Comparison of ENCODE assay signal across 9 cellular contexts in the genomic region with DNA sequence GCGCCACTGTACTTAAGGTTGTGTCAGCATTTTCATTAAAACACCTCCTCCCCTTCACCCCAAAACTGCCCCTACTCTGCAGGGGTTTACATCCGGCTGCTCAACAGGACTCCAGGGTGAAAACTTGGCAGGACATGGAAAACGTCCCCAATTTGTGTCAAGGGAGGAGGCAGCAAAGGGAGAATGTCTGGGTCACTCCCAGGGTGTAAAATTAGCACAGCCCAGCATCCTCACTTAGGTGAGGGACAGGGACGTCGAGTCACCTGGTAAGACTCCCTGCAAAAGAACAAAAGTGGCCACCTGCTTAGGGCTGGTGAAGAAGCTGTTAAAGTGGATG.
DNase-seq lines count a peak whose midpoint lies in the region; ATAC-seq, FAIRE-seq and TF ChIP-seq lines count a peak whose summit lies in the region.
"Had no signal": no experiment of that assay in that cellular context is flagged by ENCODE, and none has a peak within 500 bp of the region (broad histone marks: within the 10 kb centered on the region; RNA-seq: fewer than 3 reads in every experiment).

No MANE protein-coding gene starts in this region.

- H3T11ph ChIP-seq in H9 (ENCODE audit: low read length): no peak overlapping the region

- no peak overlapping the region for H4K91ac ChIP-seq in H9 (ENCODE audit: insufficient read length, low read depth, low read length)

- H4K5ac ChIP-seq in H9 (ENCODE audit: insufficient read length, low read depth, low read length): no peak overlapping the region

- H2BK15ac ChIP-seq in H9 (ENCODE audit: low read depth, low read length): no peak overlapping the region

- peak overlapping the region in 1 of 2 experiments; percentile 45; a peak in 2 of 5 replicates for H3K4me3 Mint-ChIP-seq in H9
- peak overlapping the region in 8 of 10 donors; percentile 45 to 83 (median 64) for H3K4me3 Mint-ChIP-seq in naive thymus-derived CD4-positive, alpha-beta T cell

- H2BK12ac ChIP-seq in H9 (ENCODE audit: insufficient read length, low read depth, low read length): no peak overlapping the region

- peaks cover 57% of the 10 kb centered on the region for H3K4me1 ChIP-seq in A549
- peaks cover 34% of the 10 kb centered on the region for H3K4me1 ChIP-seq in H9 (ENCODE audit: insufficient read depth, low read length)
- H3K4me1 ChIP-seq in naive thymus-derived CD4-positive, alpha-beta T cell (ENCODE audit: control insufficient read depth in 2 of 2, insufficient read depth in 2 of 2, low read length in 2 of 2): peaks cover 24 to 98% of the 10 kb centered on the region in 2 donors

- H3K4me2 ChIP-seq in A549: no peak overlapping the region
- no peak overlapping the region for H3K4me2 ChIP-seq in H9 (ENCODE audit: insufficient read depth, insufficient read length, low read length)

- H2BK5ac ChIP-seq in H9 (ENCODE audit: insufficient read length, low read length): no peak overlapping the region

- H3K27me3 Mint-ChIP-seq in H9 (ENCODE audit: low read depth): no peaks in the 10 kb centered on the region
- no peaks in the 10 kb centered on the region for H3K27me3 Mint-ChIP-seq in naive thymus-derived CD4-positive, alpha-beta T cell

- WGBS in A549 (ENCODE audit: missing lambda C conversion rate): 79% methylated on average over 5 of the region's 5 CpGs
- no CpG with 5 or more reads among the region's 5 CpGs for WGBS in H9 (ENCODE audit: extremely low coverage, insufficient read length, low lambda C conversion rate)

- H3K79me1 ChIP-seq in H9 (ENCODE audit: insufficient read depth, low read depth, low read length, poor library complexity, severe bottlenecking): no peaks in the 10 kb centered on the region

- H3K27ac Mint-ChIP-seq in H9: peak overlapping the region in 2 of 3 experiments; percentile 24 to 25; a peak in 3 of 7 replicates
- peak overlapping the region in 6 of 9 donors; percentile 78 to 99 (median 95) for H3K27ac Mint-ChIP-seq in naive thymus-derived CD4-positive, alpha-beta T cell

- TF ChIP-seq CTCF in A549 (IDR thresholded peaks at IDR 0.05) (no peak), H9 (conservative IDR thresholded peaks at IDR 0.05) (no peak), brain microvascular endothelial cell (IDR thresholded peaks at IDR 0.05; ENCODE audit: low read depth, low read length, missing control alignments) (no peak)

- no peaks in the 10 kb centered on the region for H4K20me1 ChIP-seq in H9 (ENCODE audit: control insufficient read depth, insufficient read depth, insufficient read length)

- H2AK5ac ChIP-seq in H9 (ENCODE audit: insufficient read length, low read length): no peak overlapping the region

- H3K4ac ChIP-seq in H9 (ENCODE audit: low read depth, low read length): no peak overlapping the region

- no peak overlapping the region for H2BK20ac ChIP-seq in H9 (ENCODE audit: low read depth, low read length, poor library complexity, severe bottlenecking)

- TF ChIP-seq RAD21 in A549 (conservative IDR thresholded peaks at IDR 0.05 in 1 of 2, IDR thresholded peaks at IDR 0.05 in 1 of 2): no peak

- no peak overlapping the region for H3K9ac ChIP-seq in H9 (ENCODE audit: extremely low read depth, insufficient read length, low read length)

- POLR2A ChIA-PET in A549 (lab: Yijun Ruan, JAX): no interaction called here
- POLR2A ChIA-PET in naive thymus-derived CD4-positive, alpha-beta T cell (lab: Charles Lee): interaction anchor here (1.4 to 5.7 kb wide), 2 partner anchors 11 to 18 kb away, joined by 5 to 48 read pairs; no protein-coding TSS in a partner anchor

- intact Hi-C loops in naive thymus-derived CD4-positive, alpha-beta T cell (cut with micrococcal nuclease): no loop called here
- intact Hi-C loops in posterior cingulate gyrus (cut with DNase I): no loop called here

- H3K36me3 Mint-ChIP-seq in H9 (ENCODE audit: insufficient read depth in 1 of 3, low read depth in 3 of 3): peaks cover 0 to 13% (median 10%) of the 10 kb centered on the region in 3 experiments; a peak in 4 of 7 replicates
- H3K36me3 Mint-ChIP-seq in naive thymus-derived CD4-positive, alpha-beta T cell: peaks cover 8 to 63% (median 49%) of the 10 kb centered on the region in 5 donors

- FAIRE-seq in A549 (lab: Jason Lieb, UNC): no peak

- H3K4me3 ChIP-seq in A549 (no peak overlapping the region), brain microvascular endothelial cell (ENCODE audit: low read depth, low read length) (no peak overlapping the region)
- H3K4me3 ChIP-seq in naive thymus-derived CD4-positive, alpha-beta T cell (ENCODE audit: low read length): no peak overlapping the region

- no peak overlapping the region for H3K23ac ChIP-seq in H9 (ENCODE audit: insufficient read length, low read depth, low read length)

- DNase-seq in A549 (ENCODE audit: low read depth in 1 of 2, low spot score in 1 of 2) (no peak), H9 (no peak), brain microvascular endothelial cell (no peak), middle frontal gyrus (ENCODE audit: extremely low spot score, low spot score) (no peak), posterior cingulate gyrus (no peak), SK-N-DZ (ENCODE audit: low spot score) (no peak), GF-D8 (lab: John Stamatoyannopoulos, UW) (no peak)
- DNase-seq in naive thymus-derived CD4-positive, alpha-beta T cell: no peak
- DNase-seq: NCI-H774 had no signal

- H3K14ac ChIP-seq in H9 (ENCODE audit: insufficient read depth, low read length): no peak overlapping the region

- TF ChIP-seq POLR2A in A549 (IDR thresholded peaks at IDR 0.05; ENCODE audit: low read length): no peak

- H3K18ac ChIP-seq in H9 (ENCODE audit: insufficient read length, low read depth, low read length): no peak overlapping the region

- H2BK120ac ChIP-seq in H9 (ENCODE audit: low read depth, low read length, poor library complexity, severe bottlenecking): no peak overlapping the region

- no peaks in the 10 kb centered on the region for H3K27me3 ChIP-seq in H9 (ENCODE audit: insufficient read depth, low read length)
- H3K27me3 ChIP-seq in brain microvascular endothelial cell (replicated peaks): no peaks in the 10 kb centered on the region
- H3K27me3 ChIP-seq in naive thymus-derived CD4-positive, alpha-beta T cell (ENCODE audit: control insufficient read depth in 2 of 2, insufficient read depth in 2 of 2, low read length in 2 of 2): no peaks in the 10 kb centered on the region

- H3K79me2 ChIP-seq in H9 (ENCODE audit: insufficient read depth, low read length): no peaks in the 10 kb centered on the region

- no peaks in the 10 kb centered on the region; a peak in 1 of 5 replicates for H3K9me3 Mint-ChIP-seq in H9
- no peaks in the 10 kb centered on the region for H3K9me3 Mint-ChIP-seq in naive thymus-derived CD4-positive, alpha-beta T cell

- TF ChIP-seq EP300 in A549 (IDR thresholded peaks at IDR 0.05): no peak

- peak overlapping the region; percentile 10 to 26; a peak in 1 of 6 replicates for H3K27ac ChIP-seq in A549
- no peak overlapping the region for H3K27ac ChIP-seq in H9 (ENCODE audit: insufficient read length, low read depth, low read length)
- peak overlapping the region; percentile 93 for H3K27ac ChIP-seq in brain microvascular endothelial cell
- H3K27ac ChIP-seq in naive thymus-derived CD4-positive, alpha-beta T cell (ENCODE audit: low read depth, low read length): peak overlapping the region; percentile 71

- peaks cover 91 to 92% of the 10 kb centered on the region in 2 experiments for H3K4me1 Mint-ChIP-seq in H9
- H3K4me1 Mint-ChIP-seq in naive thymus-derived CD4-positive, alpha-beta T cell: peaks cover 73 to 100% (median 100%) of the 10 kb centered on the region in 7 donors

- no peaks in the 10 kb centered on the region for H3K23me2 ChIP-seq in H9 (ENCODE audit: insufficient read length, low read depth, low read length, poor library complexity, severe bottlenecking)

- in situ Hi-C loops in brain microvascular endothelial cell (cut with HindIII; ENCODE audit: low pct_ligation_motif_present, low sequenced_read_pairs): loop anchor here (25.0 kb wide), 1 partner anchor 514 kb away; no protein-coding TSS in a partner anchor

- H4K8ac ChIP-seq in H9 (replicated peaks; ENCODE audit: insufficient read length, low read depth, low read length): no peak overlapping the region

- CTCF ChIA-PET in A549 (lab: Yijun Ruan, JAX): interaction anchor here (2.6 kb wide), 1 partner anchor 50 kb away, joined by 5 read pairs; no protein-coding TSS in a partner anchor
- CTCF ChIA-PET in naive thymus-derived CD4-positive, alpha-beta T cell (lab: Charles Lee): interaction anchor here (0.9 to 1.3 kb wide), 3 partner anchors 10 to 44 kb away, joined by 3 read pairs; no protein-coding TSS in a partner anchor

- H3K9me3 ChIP-seq in A549: no peaks in the 10 kb centered on the region
- no peaks in the 10 kb centered on the region for H3K9me3 ChIP-seq in H9 (ENCODE audit: control insufficient read depth, low read depth, low read length)
- H3K9me3 ChIP-seq in naive thymus-derived CD4-positive, alpha-beta T cell (ENCODE audit: control insufficient read depth in 2 of 3, low read length in 3 of 3): no peaks in the 10 kb centered on the region

- no peak overlapping the region for H3K56ac ChIP-seq in H9 (ENCODE audit: insufficient read length, low read depth, low read length)

- peaks cover 23% of the 10 kb centered on the region for H3K36me3 ChIP-seq in brain microvascular endothelial cell (replicated peaks)
- peaks cover 1 to 50% (median 14%) of the 10 kb centered on the region in 3 experiments for H3K36me3 ChIP-seq in naive thymus-derived CD4-positive, alpha-beta T cell (ENCODE audit: control insufficient read depth in 2 of 3, insufficient read depth in 3 of 3, low read length in 3 of 3)

- H2AFZ ChIP-seq in H9 (ENCODE audit: low read length): no peak overlapping the region

- no peak for ATAC-seq in A549
- ATAC-seq in naive thymus-derived CD4-positive, alpha-beta T cell: no peak

TF ChIP-seq in A549, 52 proteins besides CTCF, POLR2A, EP300 and RAD21:
- TF ChIP-seq EHF (CRISPR knock-in tag; IDR thresholded peaks at IDR 0.05) (no peak), JUNB (IDR thresholded peaks at IDR 0.05) (no peak), HEYL (CRISPR knock-in tag; IDR thresholded peaks at IDR 0.05) (no peak), ZNF302 (CRISPR knock-in tag; IDR thresholded peaks at IDR 0.05) (no peak), TFCP2L1 (CRISPR knock-in tag; IDR thresholded peaks at IDR 0.05) (no peak), GATA3 (IDR thresholded peaks at IDR 0.05; ENCODE audit: borderline replicate concordance) (no peak), CBX2 (IDR thresholded peaks at IDR 0.05; ENCODE audit: borderline replicate concordance, low read depth) (no peak), RCOR1 (IDR thresholded peaks at IDR 0.05; ENCODE audit: low read depth, low read length) (no peak), ZSCAN20 (CRISPR knock-in tag; IDR thresholded peaks at IDR 0.05) (no peak)
